ENCODE assay signal across 11 cellular contexts in the genomic region with DNA sequence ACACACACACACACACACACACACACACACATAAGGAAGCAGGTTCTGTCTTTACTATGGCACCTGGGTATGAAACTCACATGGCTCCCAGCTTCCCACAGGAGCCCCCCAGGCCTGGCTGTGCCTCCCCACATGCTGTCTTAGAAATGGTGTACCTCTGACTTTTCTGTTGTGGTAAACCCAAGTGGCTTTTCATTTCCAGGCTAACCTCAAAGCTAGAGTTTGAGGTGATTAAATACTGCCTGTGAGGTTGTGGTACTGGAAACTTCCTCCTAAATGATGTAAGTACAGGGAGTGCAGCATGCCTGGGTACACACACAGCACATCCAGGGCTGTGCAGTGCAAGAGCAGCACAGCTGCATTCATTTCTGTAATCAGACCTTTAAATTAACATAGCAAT. TPM values are rescaled to one million over a fixed set of nuclear protein-coding genes. Genes with fewer than 3 reads are reported as not detected.
DNase-seq lines count a peak whose midpoint lies in the region; ATAC-seq and FAIRE-seq lines count a peak whose summit lies in the region.
"Had no signal": no experiment of that assay in that cellular context is flagged by ENCODE, and none has a peak within 500 bp of the region (broad histone marks: within the 10 kb centered on the region; RNA-seq: fewer than 3 reads in every experiment).

No MANE protein-coding gene starts in this region.

- CTCF ChIA-PET in activated naive CD4-positive, alpha-beta T cell treated with anti-CD3 and anti-CD28 coated beads, Interleukin-2, amount 10 ng/mL, durations not matched to agents 7 days and 5 days (lab: Charles Lee): no interaction called here

- H3K4me3 Mint-ChIP-seq in activated naive CD4-positive, alpha-beta T cell treated with anti-CD3 and anti-CD28 coated beads, Interleukin-2, amount 10 ng/mL, durations not matched to agents 7 days and 5 days: no peak overlapping the region
- H3K4me3 Mint-ChIP-seq in stimulated activated memory B cell treated with anti-CD40 and anti-IgM and Interleukin-4, amounts not matched to agents 10 μg/mL and 1 μg/mL and 100 μg/mL, for 72 hours: no peak overlapping the region
- H3K4me3 Mint-ChIP-seq: nephron progenitor cell had no signal

- no peaks in the 10 kb centered on the region for H3K36me3 Mint-ChIP-seq in activated naive CD4-positive, alpha-beta T cell treated with anti-CD3 and anti-CD28 coated beads, Interleukin-2, amount 10 ng/mL, durations not matched to agents 7 days and 5 days
- no peaks in the 10 kb centered on the region for H3K36me3 Mint-ChIP-seq in stimulated activated memory B cell treated with anti-CD40 and anti-IgM and Interleukin-4, amounts not matched to agents 10 μg/mL and 1 μg/mL and 100 μg/mL, for 72 hours

- DNase-seq in activated naive CD4-positive, alpha-beta T cell treated with anti-CD3 and anti-CD28 coated beads, Interleukin-2, amount 10 ng/mL, durations not matched to agents 7 days and 5 days: peak; percentile 24
- no peak for DNase-seq in activated naive CD4-positive, alpha-beta T cell (lab: John Stamatoyannopoulos, UW)
- DNase-seq in LHCN-M2 (ENCODE audit: low read depth): peak; percentile 75
- peak; percentile 63 for DNase-seq in amniotic epithelial cell (ENCODE audit: low read depth)
- DNase-seq in GM19239 (ENCODE audit: insufficient read length, low spot score): no peak
- DNase-seq: activated gamma-delta T cell, kidney, nephron progenitor cell had no signal

- H3K4me1 Mint-ChIP-seq in activated naive CD4-positive, alpha-beta T cell treated with anti-CD3 and anti-CD28 coated beads, Interleukin-2, amount 10 ng/mL, durations not matched to agents 7 days and 5 days: peaks cover 9% of the 10 kb centered on the region
- no peaks in the 10 kb centered on the region for H3K4me1 Mint-ChIP-seq in stimulated activated memory B cell treated with anti-CD40 and anti-IgM and Interleukin-4, amounts not matched to agents 10 μg/mL and 1 μg/mL and 100 μg/mL, for 72 hours

- no peak overlapping the region for H3K27ac Mint-ChIP-seq in activated naive CD4-positive, alpha-beta T cell treated with anti-CD3 and anti-CD28 coated beads, Interleukin-2, amount 10 ng/mL, durations not matched to agents 7 days and 5 days
- no peak overlapping the region for H3K27ac Mint-ChIP-seq in stimulated activated memory B cell treated with anti-CD40 and anti-IgM and Interleukin-4, amounts not matched to agents 10 μg/mL and 1 μg/mL and 100 μg/mL, for 72 hours
- H3K27ac Mint-ChIP-seq: nephron progenitor cell had no signal

- no peak for FAIRE-seq in GM19239 (lab: Jason Lieb, UNC)
- FAIRE-seq: kidney had no signal

- peaks cover 33% of the 10 kb centered on the region for H3K27me3 Mint-ChIP-seq in activated naive CD4-positive, alpha-beta T cell treated with anti-CD3 and anti-CD28 coated beads, Interleukin-2, amount 10 ng/mL, durations not matched to agents 7 days and 5 days
- peaks cover 2% of the 10 kb centered on the region for H3K27me3 Mint-ChIP-seq in stimulated activated memory B cell treated with anti-CD40 and anti-IgM and Interleukin-4, amounts not matched to agents 10 μg/mL and 1 μg/mL and 100 μg/mL, for 72 hours

- peaks cover 12% of the 10 kb centered on the region for H3K9me3 Mint-ChIP-seq in activated naive CD4-positive, alpha-beta T cell treated with anti-CD3 and anti-CD28 coated beads, Interleukin-2, amount 10 ng/mL, durations not matched to agents 7 days and 5 days
- no peaks in the 10 kb centered on the region for H3K9me3 Mint-ChIP-seq in stimulated activated memory B cell treated with anti-CD40 and anti-IgM and Interleukin-4, amounts not matched to agents 10 μg/mL and 1 μg/mL and 100 μg/mL, for 72 hours
- H3K9me3 Mint-ChIP-seq: nephron progenitor cell had no signal

- ATAC-seq in stimulated activated memory B cell treated with anti-CD40 and anti-IgM and Interleukin-4, amounts not matched to agents 10 μg/mL and 1 μg/mL and 100 μg/mL, for 72 hours: peak; percentile 44
- ATAC-seq in GM19324 (IDR thresholded peaks at IDR 0.05; ENCODE audit: low FRiP score, unreplicated experiment) (no peak), HG03342 (IDR thresholded peaks at IDR 0.05; ENCODE audit: unreplicated experiment) (no peak)

RNA-seq across cellular contexts. Expression of a gene that starts 34.4 kb away (rescaled TPM):
- total RNA-seq in LHCN-M2 (2014; rRNA removed): 17.3 and 22.1 TPM in 2 replicates
- 18.5 TPM for polyA plus RNA-seq in LHCN-M2 (2012)

Comparison
In these comparisons a context has a peak if more than half of its experiments do, and no peak if none do; other contexts are left out.
1. DNase-seq: peak in activated naive CD4-positive, alpha-beta T cell treated with anti-CD3 and anti-CD28 coated beads, Interleukin-2, amount 10 ng/mL, durations not matched to agents 7 days and 5 days (single experiment), LHCN-M2 (single experiment) and amniotic epithelial cell (single experiment); none in activated naive CD4-positive, alpha-beta T cell (0 of 4) and GM19239 (single experiment).